ENCODE assay signal across 26 cellular contexts in genomic region chr2:63976125-63976510, GRCh38.
"Had no signal": no experiment of that assay in that cellular context is flagged by ENCODE, and none has a peak within 500 bp of the region (broad histone marks: within the 10 kb centered on the region; RNA-seq: fewer than 3 reads in every experiment).

No MANE protein-coding gene starts in this region.

- H3K4me3 Mint-ChIP-seq: immature natural killer cell; memory B cell; naive thymus-derived CD4-positive, alpha-beta T cell; natural killer cell treated with Interleukin-12 subunit alpha and Interleukin-12 subunit beta and Interleukin-15 and Interleukin-18, amount 100 ng/mL, for 72 hours; stimulated activated naive CD8-positive, alpha-beta T cell treated with anti-CD3 and anti-CD28 coated beads, Interleukin-15, Interleukin-2, amounts not matched to agents 100 ng/mL and 50 ng/mL, for 24 hours had no signal

- DNase-seq: hypothalamus; immature natural killer cell; kidney; left colon; left lung; midbrain; mucosa of descending colon; naive thymus-derived CD4-positive, alpha-beta T cell; ovary; stimulated activated CD4-positive, alpha-beta T cell treated with anti-CD3 and anti-CD28 coated beads, Interleukin-12 subunit alpha, Interleukin-12 subunit beta, amount 100 ng/mL, for 4 hours; stimulated activated naive CD4-positive, alpha-beta T cell; tibial artery; trophoblast cell; upper lobe of right lung; uterus had no signal

- H3K4me3 ChIP-seq: left lung, lung, mucosa of descending colon, ovary, right atrium auricular region, skin epidermis, suprapubic skin, thoracic aorta, tibial artery, upper lobe of right lung, uterus had no signal

- H3K36me3 ChIP-seq: ovary, uterus had no signal

- H3K27me3 Mint-ChIP-seq: memory B cell; naive thymus-derived CD4-positive, alpha-beta T cell; natural killer cell treated with Interleukin-12 subunit alpha and Interleukin-12 subunit beta and Interleukin-15 and Interleukin-18, amount 100 ng/mL, for 72 hours; progenitor cell of endocrine pancreas; stimulated activated naive CD8-positive, alpha-beta T cell treated with anti-CD3 and anti-CD28 coated beads, Interleukin-15, Interleukin-2, amounts not matched to agents 100 ng/mL and 50 ng/mL, for 24 hours had no signal

- ATAC-seq: left colon; left lung; mucosa of descending colon; naive thymus-derived CD4-positive, alpha-beta T cell; natural killer cell treated with Interleukin-12 subunit alpha and Interleukin-12 subunit beta and Interleukin-15 and Interleukin-18, amount 100 ng/mL, for 72 hours; sciatic nerve; upper lobe of right lung had no signal

- FAIRE-seq: islet of Langerhans, kidney had no signal

- H3K27me3 ChIP-seq: left lung, ovary, right atrium auricular region, suprapubic skin, tibial artery, upper lobe of right lung, uterus had no signal

- H3K27ac Mint-ChIP-seq: memory B cell; naive thymus-derived CD4-positive, alpha-beta T cell; natural killer cell treated with Interleukin-12 subunit alpha and Interleukin-12 subunit beta and Interleukin-15 and Interleukin-18, amount 100 ng/mL, for 72 hours; progenitor cell of endocrine pancreas; stimulated activated naive CD8-positive, alpha-beta T cell treated with anti-CD3 and anti-CD28 coated beads, Interleukin-15, Interleukin-2, amounts not matched to agents 100 ng/mL and 50 ng/mL, for 24 hours had no signal

- H3K9me3 Mint-ChIP-seq: immature natural killer cell; memory B cell; naive thymus-derived CD4-positive, alpha-beta T cell; natural killer cell treated with Interleukin-12 subunit alpha and Interleukin-12 subunit beta and Interleukin-15 and Interleukin-18, amount 100 ng/mL, for 72 hours; stimulated activated naive CD8-positive, alpha-beta T cell treated with anti-CD3 and anti-CD28 coated beads, Interleukin-15, Interleukin-2, amounts not matched to agents 100 ng/mL and 50 ng/mL, for 24 hours had no signal

- H3K27ac ChIP-seq: left lung, ovary, right atrium auricular region, skin epidermis, suprapubic skin, thoracic aorta, tibial artery, upper lobe of right lung, uterus had no signal

- H3K4me1 Mint-ChIP-seq: immature natural killer cell, memory B cell had no signal

- H3K4me1 ChIP-seq: left lung, right atrium auricular region, suprapubic skin, tibial artery, upper lobe of right lung, uterus had no signal

- H3K9me3 ChIP-seq: left lung, mucosa of descending colon, ovary, right atrium auricular region, suprapubic skin, thoracic aorta, tibial artery, upper lobe of right lung, uterus had no signal
